2 cellular contexts compared by ENCODE assay signal in the genomic region with DNA sequence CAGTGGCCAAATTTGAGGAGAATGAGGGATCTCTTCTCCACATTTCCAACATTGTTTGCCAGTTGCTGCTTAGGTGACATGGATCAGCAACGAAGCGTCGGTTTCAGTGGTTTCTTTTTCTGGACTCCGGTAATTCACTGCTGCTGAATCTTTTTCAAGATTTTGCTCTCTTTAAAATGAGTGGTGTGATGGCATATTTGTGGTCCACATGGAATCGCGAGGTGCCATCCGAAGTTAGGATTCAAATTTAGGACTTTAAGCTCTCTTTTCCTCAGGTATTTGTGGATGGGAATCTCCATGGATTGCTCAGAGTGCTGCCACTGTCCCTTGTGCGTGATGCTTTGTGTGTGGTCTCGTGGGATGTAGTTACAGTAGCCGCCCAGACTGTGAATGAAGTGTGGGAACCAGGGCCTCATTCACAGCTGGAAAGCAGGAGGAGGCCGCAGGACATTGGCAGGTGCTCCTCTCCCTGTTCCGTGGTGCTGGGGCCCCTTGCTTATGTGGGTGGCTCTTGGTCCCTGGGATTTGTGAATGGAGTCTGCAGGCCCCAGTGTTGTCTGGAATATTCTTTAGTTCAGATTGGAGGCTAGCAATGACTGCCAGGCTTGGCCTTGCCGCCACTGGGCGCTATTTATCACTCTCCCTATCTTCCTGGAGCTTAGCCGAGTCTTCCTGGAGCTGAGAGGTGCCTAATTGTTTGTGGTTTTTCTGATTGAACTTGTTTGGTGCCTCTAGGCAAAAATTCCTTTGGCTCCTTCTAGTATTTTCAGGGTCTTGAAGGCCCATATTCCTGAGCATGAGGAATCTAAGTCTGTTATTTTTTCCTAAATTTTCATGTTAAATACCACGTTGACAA.
A peak's percentile ranks its signal among the peaks of the same experiment; 100 is the strongest.
TF ChIP-seq lines count a peak whose summit lies in the region.

No MANE protein-coding gene starts in this region.

TF ChIP-seq in K562, 482 proteins besides CTCF, POLR2A, EP300 and RAD21 (continues in another document):
- TF ChIP-seq SP1 (CRISPR knock-in tag; IDR thresholded peaks at IDR 0.05) (peak; percentile 29; the same call in 1 of the 2 replicates), MTA2 (IDR thresholded peaks at IDR 0.05; ENCODE audit: low read depth) (no peak), RHOXF2B (CRISPR knock-in tag; conservative IDR thresholded peaks at IDR 0.05) (no peak), FOXJ3 (CRISPR knock-in tag; IDR thresholded peaks at IDR 0.05) (no peak), CCNT2 (IDR thresholded peaks at IDR 0.05; ENCODE audit: borderline replicate concordance, extremely low read depth, insufficient read length, low read depth, low read length) (no peak), ZNF263 (CRISPR knock-in tag; IDR thresholded peaks at IDR 0.05; ENCODE audit: borderline replicate concordance) (0 out of 2 replicates have a peak, but pooled peaks have one; percentile 18), POLR2G (IDR thresholded peaks at IDR 0.05; ENCODE audit: low read depth, low read length) (peak; percentile 44)
- TF ChIP-seq, protein P1, sequence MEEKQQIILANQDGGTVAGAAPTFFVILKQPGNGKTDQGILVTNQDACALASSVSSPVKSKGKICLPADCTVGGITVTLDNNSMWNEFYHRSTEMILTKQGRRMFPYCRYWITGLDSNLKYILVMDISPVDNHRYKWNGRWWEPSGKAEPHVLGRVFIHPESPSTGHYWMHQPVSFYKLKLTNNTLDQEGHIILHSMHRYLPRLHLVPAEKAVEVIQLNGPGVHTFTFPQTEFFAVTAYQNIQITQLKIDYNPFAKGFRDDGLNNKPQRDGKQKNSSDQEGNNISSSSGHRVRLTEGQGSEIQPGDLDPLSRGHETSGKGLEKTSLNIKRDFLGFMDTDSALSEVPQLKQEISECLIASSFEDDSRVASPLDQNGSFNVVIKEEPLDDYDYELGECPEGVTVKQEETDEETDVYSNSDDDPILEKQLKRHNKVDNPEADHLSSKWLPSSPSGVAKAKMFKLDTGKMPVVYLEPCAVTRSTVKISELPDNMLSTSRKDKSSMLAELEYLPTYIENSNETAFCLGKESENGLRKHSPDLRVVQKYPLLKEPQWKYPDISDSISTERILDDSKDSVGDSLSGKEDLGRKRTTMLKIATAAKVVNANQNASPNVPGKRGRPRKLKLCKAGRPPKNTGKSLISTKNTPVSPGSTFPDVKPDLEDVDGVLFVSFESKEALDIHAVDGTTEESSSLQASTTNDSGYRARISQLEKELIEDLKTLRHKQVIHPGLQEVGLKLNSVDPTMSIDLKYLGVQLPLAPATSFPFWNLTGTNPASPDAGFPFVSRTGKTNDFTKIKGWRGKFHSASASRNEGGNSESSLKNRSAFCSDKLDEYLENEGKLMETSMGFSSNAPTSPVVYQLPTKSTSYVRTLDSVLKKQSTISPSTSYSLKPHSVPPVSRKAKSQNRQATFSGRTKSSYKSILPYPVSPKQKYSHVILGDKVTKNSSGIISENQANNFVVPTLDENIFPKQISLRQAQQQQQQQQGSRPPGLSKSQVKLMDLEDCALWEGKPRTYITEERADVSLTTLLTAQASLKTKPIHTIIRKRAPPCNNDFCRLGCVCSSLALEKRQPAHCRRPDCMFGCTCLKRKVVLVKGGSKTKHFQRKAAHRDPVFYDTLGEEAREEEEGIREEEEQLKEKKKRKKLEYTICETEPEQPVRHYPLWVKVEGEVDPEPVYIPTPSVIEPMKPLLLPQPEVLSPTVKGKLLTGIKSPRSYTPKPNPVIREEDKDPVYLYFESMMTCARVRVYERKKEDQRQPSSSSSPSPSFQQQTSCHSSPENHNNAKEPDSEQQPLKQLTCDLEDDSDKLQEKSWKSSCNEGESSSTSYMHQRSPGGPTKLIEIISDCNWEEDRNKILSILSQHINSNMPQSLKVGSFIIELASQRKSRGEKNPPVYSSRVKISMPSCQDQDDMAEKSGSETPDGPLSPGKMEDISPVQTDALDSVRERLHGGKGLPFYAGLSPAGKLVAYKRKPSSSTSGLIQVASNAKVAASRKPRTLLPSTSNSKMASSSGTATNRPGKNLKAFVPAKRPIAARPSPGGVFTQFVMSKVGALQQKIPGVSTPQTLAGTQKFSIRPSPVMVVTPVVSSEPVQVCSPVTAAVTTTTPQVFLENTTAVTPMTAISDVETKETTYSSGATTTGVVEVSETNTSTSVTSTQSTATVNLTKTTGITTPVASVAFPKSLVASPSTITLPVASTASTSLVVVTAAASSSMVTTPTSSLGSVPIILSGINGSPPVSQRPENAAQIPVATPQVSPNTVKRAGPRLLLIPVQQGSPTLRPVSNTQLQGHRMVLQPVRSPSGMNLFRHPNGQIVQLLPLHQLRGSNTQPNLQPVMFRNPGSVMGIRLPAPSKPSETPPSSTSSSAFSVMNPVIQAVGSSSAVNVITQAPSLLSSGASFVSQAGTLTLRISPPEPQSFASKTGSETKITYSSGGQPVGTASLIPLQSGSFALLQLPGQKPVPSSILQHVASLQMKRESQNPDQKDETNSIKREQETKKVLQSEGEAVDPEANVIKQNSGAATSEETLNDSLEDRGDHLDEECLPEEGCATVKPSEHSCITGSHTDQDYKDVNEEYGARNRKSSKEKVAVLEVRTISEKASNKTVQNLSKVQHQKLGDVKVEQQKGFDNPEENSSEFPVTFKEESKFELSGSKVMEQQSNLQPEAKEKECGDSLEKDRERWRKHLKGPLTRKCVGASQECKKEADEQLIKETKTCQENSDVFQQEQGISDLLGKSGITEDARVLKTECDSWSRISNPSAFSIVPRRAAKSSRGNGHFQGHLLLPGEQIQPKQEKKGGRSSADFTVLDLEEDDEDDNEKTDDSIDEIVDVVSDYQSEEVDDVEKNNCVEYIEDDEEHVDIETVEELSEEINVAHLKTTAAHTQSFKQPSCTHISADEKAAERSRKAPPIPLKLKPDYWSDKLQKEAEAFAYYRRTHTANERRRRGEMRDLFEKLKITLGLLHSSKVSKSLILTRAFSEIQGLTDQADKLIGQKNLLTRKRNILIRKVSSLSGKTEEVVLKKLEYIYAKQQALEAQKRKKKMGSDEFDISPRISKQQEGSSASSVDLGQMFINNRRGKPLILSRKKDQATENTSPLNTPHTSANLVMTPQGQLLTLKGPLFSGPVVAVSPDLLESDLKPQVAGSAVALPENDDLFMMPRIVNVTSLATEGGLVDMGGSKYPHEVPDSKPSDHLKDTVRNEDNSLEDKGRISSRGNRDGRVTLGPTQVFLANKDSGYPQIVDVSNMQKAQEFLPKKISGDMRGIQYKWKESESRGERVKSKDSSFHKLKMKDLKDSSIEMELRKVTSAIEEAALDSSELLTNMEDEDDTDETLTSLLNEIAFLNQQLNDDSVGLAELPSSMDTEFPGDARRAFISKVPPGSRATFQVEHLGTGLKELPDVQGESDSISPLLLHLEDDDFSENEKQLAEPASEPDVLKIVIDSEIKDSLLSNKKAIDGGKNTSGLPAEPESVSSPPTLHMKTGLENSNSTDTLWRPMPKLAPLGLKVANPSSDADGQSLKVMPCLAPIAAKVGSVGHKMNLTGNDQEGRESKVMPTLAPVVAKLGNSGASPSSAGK (IDR thresholded peaks at IDR 0.05) = no peak
- TF ChIP-seq, protein P2, sequence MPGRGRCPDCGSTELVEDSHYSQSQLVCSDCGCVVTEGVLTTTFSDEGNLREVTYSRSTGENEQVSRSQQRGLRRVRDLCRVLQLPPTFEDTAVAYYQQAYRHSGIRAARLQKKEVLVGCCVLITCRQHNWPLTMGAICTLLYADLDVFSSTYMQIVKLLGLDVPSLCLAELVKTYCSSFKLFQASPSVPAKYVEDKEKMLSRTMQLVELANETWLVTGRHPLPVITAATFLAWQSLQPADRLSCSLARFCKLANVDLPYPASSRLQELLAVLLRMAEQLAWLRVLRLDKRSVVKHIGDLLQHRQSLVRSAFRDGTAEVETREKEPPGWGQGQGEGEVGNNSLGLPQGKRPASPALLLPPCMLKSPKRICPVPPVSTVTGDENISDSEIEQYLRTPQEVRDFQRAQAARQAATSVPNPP (IDR thresholded peaks at IDR 0.05; ENCODE audit: borderline replicate concordance, insufficient read depth, insufficient read length) = no peak

TF ChIP-seq in HepG2, 621 proteins besides CTCF, POLR2A, EP300 and RAD21:
- TF ChIP-seq SALL1 (CRISPR knock-in tag; IDR thresholded peaks at IDR 0.05) = peak; percentile 19; the same call in 1 of the 2 replicates
- peak; percentile 24; the same call in 1 of the 2 replicates for TF ChIP-seq SIN3A (IDR thresholded peaks at IDR 0.05; ENCODE audit: borderline replicate concordance, low read depth, low read length)
- no peak for TF ChIP-seq FOXM1 (CRISPR knock-in tag; IDR thresholded peaks at IDR 0.05)
- TF ChIP-seq ZNF605 (CRISPR knock-in tag; IDR thresholded peaks at IDR 0.05) = 0 out of 2 replicates have a peak, but pooled peaks have one; percentile 89
- TF ChIP-seq POLR2G (IDR thresholded peaks at IDR 0.05; ENCODE audit: low read depth, low read length) = 0 out of 2 replicates have a peak, but pooled peaks have one; percentile 3
- 0 out of 2 replicates have a peak, but pooled peaks have one; percentile 16 for TF ChIP-seq KLF11 (CRISPR knock-in tag; IDR thresholded peaks at IDR 0.05)
- no peak for TF ChIP-seq HMG20A (CRISPR knock-in tag; IDR thresholded peaks at IDR 0.05; ENCODE audit: borderline replicate concordance)
- TF ChIP-seq ZNF501 (CRISPR knock-in tag; IDR thresholded peaks at IDR 0.05) = 0 out of 2 replicates have a peak, but pooled peaks have one; percentile 32
- TF ChIP-seq ERF (CRISPR knock-in tag; IDR thresholded peaks at IDR 0.05) = no peak
- no peak for TF ChIP-seq KAT8 (CRISPR knock-in tag; IDR thresholded peaks at IDR 0.05)
- TF ChIP-seq, protein P3, sequence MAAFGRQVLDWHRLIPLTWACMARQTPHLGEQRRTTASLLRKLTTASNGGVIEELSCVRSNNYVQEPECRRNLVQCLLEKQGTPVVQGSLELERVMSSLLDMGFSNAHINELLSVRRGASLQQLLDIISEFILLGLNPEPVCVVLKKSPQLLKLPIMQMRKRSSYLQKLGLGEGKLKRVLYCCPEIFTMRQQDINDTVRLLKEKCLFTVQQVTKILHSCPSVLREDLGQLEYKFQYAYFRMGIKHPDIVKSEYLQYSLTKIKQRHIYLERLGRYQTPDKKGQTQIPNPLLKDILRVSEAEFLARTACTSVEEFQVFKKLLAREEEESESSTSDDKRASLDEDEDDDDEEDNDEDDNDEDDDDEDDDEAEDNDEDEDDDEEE (CRISPR knock-in tag; IDR thresholded peaks at IDR 0.05) = no peak
- TF ChIP-seq, protein P4, sequence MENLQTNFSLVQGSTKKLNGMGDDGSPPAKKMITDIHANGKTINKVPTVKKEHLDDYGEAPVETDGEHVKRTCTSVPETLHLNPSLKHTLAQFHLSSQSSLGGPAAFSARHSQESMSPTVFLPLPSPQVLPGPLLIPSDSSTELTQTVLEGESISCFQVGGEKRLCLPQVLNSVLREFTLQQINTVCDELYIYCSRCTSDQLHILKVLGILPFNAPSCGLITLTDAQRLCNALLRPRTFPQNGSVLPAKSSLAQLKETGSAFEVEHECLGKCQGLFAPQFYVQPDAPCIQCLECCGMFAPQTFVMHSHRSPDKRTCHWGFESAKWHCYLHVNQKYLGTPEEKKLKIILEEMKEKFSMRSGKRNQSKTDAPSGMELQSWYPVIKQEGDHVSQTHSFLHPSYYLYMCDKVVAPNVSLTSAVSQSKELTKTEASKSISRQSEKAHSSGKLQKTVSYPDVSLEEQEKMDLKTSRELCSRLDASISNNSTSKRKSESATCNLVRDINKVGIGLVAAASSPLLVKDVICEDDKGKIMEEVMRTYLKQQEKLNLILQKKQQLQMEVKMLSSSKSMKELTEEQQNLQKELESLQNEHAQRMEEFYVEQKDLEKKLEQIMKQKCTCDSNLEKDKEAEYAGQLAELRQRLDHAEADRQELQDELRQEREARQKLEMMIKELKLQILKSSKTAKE (CRISPR knock-in tag; IDR thresholded peaks at IDR 0.05; ENCODE audit: borderline replicate concordance) = no peak
- no peak for TF ChIP-seq NONO (IDR thresholded peaks at IDR 0.05)
- TF ChIP-seq NONO (CRISPR knock-in tag; conservative IDR thresholded peaks at IDR 0.05) = 0 out of 2 replicates have a peak, but pooled peaks have one; percentile 3
- TF ChIP-seq ZNF430 (CRISPR knock-in tag; IDR thresholded peaks at IDR 0.05) = 0 out of 2 replicates have a peak, but pooled peaks have one; percentile 61
- TF ChIP-seq HNRNPH1 (optimal IDR thresholded peaks at IDR 0.05; ENCODE audit: low read depth, low read length) = no peak
- TF ChIP-seq, protein P5, sequence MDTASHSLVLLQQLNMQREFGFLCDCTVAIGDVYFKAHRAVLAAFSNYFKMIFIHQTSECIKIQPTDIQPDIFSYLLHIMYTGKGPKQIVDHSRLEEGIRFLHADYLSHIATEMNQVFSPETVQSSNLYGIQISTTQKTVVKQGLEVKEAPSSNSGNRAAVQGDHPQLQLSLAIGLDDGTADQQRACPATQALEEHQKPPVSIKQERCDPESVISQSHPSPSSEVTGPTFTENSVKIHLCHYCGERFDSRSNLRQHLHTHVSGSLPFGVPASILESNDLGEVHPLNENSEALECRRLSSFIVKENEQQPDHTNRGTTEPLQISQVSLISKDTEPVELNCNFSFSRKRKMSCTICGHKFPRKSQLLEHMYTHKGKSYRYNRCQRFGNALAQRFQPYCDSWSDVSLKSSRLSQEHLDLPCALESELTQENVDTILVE (CRISPR knock-in tag; IDR thresholded peaks at IDR 0.05) = no peak
- 0 out of 2 replicates have a peak, but pooled peaks have one; percentile 28 for TF ChIP-seq RBFOX2 (IDR thresholded peaks at IDR 0.05; ENCODE audit: low read depth, low read length)
- TF ChIP-seq, protein P6, sequence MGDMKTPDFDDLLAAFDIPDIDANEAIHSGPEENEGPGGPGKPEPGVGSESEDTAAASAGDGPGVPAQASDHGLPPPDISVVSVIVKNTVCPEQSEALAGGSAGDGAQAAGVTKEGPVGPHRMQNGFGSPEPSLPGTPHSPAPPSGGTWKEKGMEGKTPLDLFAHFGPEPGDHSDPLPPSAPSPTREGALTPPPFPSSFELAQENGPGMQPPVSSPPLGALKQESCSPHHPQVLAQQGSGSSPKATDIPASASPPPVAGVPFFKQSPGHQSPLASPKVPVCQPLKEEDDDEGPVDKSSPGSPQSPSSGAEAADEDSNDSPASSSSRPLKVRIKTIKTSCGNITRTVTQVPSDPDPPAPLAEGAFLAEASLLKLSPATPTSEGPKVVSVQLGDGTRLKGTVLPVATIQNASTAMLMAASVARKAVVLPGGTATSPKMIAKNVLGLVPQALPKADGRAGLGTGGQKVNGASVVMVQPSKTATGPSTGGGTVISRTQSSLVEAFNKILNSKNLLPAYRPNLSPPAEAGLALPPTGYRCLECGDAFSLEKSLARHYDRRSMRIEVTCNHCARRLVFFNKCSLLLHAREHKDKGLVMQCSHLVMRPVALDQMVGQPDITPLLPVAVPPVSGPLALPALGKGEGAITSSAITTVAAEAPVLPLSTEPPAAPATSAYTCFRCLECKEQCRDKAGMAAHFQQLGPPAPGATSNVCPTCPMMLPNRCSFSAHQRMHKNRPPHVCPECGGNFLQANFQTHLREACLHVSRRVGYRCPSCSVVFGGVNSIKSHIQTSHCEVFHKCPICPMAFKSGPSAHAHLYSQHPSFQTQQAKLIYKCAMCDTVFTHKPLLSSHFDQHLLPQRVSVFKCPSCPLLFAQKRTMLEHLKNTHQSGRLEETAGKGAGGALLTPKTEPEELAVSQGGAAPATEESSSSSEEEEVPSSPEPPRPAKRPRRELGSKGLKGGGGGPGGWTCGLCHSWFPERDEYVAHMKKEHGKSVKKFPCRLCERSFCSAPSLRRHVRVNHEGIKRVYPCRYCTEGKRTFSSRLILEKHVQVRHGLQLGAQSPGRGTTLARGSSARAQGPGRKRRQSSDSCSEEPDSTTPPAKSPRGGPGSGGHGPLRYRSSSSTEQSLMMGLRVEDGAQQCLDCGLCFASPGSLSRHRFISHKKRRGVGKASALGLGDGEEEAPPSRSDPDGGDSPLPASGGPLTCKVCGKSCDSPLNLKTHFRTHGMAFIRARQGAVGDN (CRISPR knock-in tag; IDR thresholded peaks at IDR 0.05) = peak; percentile 60
- no peak for TF ChIP-seq SNAPC2 (CRISPR knock-in tag; IDR thresholded peaks at IDR 0.05)
